In the genomic region with DNA sequence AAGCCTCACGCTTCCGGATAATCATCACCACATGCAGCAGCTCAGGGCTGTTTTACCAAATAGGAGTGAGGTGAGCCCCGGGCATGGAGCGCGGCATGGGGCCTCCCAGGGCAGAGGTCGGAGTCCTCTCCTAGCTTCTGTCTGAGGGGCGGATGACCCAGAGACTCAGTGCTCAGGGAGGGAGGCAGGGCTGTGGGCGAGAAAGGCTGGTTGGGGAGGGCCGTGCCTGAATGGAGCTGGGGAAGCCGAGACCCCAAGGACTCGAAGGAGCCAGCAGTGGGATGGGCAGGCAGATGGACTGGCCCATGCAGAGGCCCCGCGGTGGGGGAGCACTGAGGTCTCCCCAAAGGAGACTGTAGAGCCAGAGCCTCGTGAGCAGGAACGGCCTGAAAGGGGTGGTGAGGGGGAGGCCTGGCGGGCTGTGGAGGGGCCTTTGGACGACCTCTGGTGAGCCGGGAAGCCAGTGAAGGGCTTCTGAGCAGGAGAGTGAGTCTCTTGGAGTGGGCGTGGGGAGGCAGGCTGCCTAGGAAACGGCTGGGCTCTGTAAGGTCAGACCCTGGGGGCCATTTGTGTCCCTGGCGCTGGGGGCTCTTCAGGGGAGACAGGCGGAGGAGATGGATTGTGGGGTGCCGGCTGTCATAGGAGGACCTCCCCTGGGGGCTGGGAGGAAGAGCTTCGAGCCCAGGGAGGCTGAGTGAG, we compare ENCODE assay signal across 1 cellular context.
TF ChIP-seq lines count a peak whose summit lies in the region.

No MANE protein-coding gene starts in this region.

TF ChIP-seq in HepG2, 621 proteins besides CTCF, POLR2A, EP300 and RAD21 (continued from another document):
- TF ChIP-seq, protein P1, sequence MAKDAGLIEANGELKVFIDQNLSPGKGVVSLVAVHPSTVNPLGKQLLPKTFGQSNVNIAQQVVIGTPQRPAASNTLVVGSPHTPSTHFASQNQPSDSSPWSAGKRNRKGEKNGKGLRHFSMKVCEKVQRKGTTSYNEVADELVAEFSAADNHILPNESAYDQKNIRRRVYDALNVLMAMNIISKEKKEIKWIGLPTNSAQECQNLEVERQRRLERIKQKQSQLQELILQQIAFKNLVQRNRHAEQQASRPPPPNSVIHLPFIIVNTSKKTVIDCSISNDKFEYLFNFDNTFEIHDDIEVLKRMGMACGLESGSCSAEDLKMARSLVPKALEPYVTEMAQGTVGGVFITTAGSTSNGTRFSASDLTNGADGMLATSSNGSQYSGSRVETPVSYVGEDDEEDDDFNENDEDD (CRISPR knock-in tag; IDR thresholded peaks at IDR 0.05; ENCODE audit: borderline replicate concordance), result peak; percentile 49; the same call in 1 of the 2 replicates
- TF ChIP-seq NFATC3 (CRISPR knock-in tag; IDR thresholded peaks at IDR 0.05), result no peak
- 0 out of 2 replicates have a peak, but pooled peaks have one; percentile 37 for TF ChIP-seq SIN3A (IDR thresholded peaks at IDR 0.05; ENCODE audit: borderline replicate concordance, low read depth, low read length)
- TF ChIP-seq CHCHD3 (CRISPR knock-in tag; IDR thresholded peaks at IDR 0.05), result no peak
- TF ChIP-seq KLF16 (CRISPR knock-in tag; IDR thresholded peaks at IDR 0.05), result peak in 1 of 2 experiments; percentile 34; a peak in 1 of 4 replicates
- no peak for TF ChIP-seq ZNF782 (CRISPR knock-in tag; IDR thresholded peaks at IDR 0.05; ENCODE audit: borderline replicate concordance)
- peak; percentile 41 for TF ChIP-seq RXRB (CRISPR knock-in tag; IDR thresholded peaks at IDR 0.05; ENCODE audit: borderline replicate concordance)
- TF ChIP-seq SALL1 (CRISPR knock-in tag; IDR thresholded peaks at IDR 0.05), result peak; percentile 49
- TF ChIP-seq, protein P2, sequence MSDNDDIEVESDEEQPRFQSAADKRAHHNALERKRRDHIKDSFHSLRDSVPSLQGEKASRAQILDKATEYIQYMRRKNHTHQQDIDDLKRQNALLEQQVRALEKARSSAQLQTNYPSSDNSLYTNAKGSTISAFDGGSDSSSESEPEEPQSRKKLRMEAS (IDR thresholded peaks at IDR 0.05), result peak; percentile 80
- no peak for TF ChIP-seq SRSF9 (IDR thresholded peaks at IDR 0.05; ENCODE audit: borderline replicate concordance, insufficient read depth, low read depth, low read length, poor library complexity, severe bottlenecking)
- TF ChIP-seq, protein P3, sequence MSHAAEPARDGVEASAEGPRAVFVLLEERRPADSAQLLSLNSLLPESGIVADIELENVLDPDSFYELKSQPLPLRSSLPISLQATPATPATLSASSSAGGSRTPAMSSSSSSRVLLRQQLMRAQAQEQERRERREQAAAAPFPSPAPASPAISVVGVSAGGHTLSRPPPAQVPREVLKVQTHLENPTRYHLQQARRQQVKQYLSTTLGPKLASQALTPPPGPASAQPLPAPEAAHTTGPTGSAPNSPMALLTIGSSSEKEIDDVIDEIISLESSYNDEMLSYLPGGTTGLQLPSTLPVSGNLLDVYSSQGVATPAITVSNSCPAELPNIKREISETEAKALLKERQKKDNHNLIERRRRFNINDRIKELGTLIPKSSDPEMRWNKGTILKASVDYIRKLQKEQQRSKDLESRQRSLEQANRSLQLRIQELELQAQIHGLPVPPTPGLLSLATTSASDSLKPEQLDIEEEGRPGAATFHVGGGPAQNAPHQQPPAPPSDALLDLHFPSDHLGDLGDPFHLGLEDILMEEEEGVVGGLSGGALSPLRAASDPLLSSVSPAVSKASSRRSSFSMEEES (CRISPR knock-in tag; IDR thresholded peaks at IDR 0.05), result 0 out of 2 replicates have a peak, but pooled peaks have one; percentile 7
- TF ChIP-seq, protein P4, sequence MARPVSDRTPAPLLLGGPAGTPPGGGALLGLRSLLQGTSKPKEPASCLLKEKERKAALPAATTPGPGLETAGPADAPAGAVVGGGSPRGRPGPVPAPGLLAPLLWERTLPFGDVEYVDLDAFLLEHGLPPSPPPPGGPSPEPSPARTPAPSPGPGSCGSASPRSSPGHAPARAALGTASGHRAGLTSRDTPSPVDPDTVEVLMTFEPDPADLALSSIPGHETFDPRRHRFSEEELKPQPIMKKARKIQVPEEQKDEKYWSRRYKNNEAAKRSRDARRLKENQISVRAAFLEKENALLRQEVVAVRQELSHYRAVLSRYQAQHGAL (CRISPR knock-in tag; IDR thresholded peaks at IDR 0.05; ENCODE audit: not compliant biosample characterization), result no peak
- TF ChIP-seq HOXA7 (CRISPR knock-in tag; IDR thresholded peaks at IDR 0.05), result peak; percentile 59; the same call in 1 of the 2 replicates
- no peak for TF ChIP-seq SSRP1 (CRISPR knock-in tag; IDR thresholded peaks at IDR 0.05)
- TF ChIP-seq, protein P5, sequence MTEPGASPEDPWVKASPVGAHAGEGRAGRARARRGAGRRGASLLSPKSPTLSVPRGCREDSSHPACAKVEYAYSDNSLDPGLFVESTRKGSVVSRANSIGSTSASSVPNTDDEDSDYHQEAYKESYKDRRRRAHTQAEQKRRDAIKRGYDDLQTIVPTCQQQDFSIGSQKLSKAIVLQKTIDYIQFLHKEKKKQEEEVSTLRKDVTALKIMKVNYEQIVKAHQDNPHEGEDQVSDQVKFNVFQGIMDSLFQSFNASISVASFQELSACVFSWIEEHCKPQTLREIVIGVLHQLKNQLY (CRISPR knock-in tag; IDR thresholded peaks at IDR 0.05), result no peak
- TF ChIP-seq ZNF292 (CRISPR knock-in tag; IDR thresholded peaks at IDR 0.05; ENCODE audit: borderline replicate concordance, low read depth), result peak; percentile 8; the same call in 1 of the 2 replicates
- TF ChIP-seq MYC (CRISPR knock-in tag; IDR thresholded peaks at IDR 0.05; ENCODE audit: borderline replicate concordance), result peak; percentile 72; the same call in 1 of the 2 replicates
- TF ChIP-seq ZNF263 (CRISPR knock-in tag; IDR thresholded peaks at IDR 0.05), result peak; percentile 83
- no peak for TF ChIP-seq ZNF331 (CRISPR knock-in tag; IDR thresholded peaks at IDR 0.05)
- peak; percentile 16; the same call in 1 of the 2 replicates for TF ChIP-seq MED1 (CRISPR knock-in tag; IDR thresholded peaks at IDR 0.05)
- TF ChIP-seq ZNF343 (CRISPR knock-in tag; IDR thresholded peaks at IDR 0.05), result 0 out of 2 replicates have a peak, but pooled peaks have one; percentile 53
- TF ChIP-seq ZNF839 (CRISPR knock-in tag; IDR thresholded peaks at IDR 0.05; ENCODE audit: borderline replicate concordance), result no peak
- TF ChIP-seq ZNF670 (CRISPR knock-in tag; IDR thresholded peaks at IDR 0.05; ENCODE audit: borderline replicate concordance), result no peak
- TF ChIP-seq, protein P6, sequence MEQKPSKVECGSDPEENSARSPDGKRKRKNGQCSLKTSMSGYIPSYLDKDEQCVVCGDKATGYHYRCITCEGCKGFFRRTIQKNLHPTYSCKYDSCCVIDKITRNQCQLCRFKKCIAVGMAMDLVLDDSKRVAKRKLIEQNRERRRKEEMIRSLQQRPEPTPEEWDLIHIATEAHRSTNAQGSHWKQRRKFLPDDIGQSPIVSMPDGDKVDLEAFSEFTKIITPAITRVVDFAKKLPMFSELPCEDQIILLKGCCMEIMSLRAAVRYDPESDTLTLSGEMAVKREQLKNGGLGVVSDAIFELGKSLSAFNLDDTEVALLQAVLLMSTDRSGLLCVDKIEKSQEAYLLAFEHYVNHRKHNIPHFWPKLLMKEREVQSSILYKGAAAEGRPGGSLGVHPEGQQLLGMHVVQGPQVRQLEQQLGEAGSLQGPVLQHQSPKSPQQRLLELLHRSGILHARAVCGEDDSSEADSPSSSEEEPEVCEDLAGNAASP (CRISPR knock-in tag; IDR thresholded peaks at IDR 0.05; ENCODE audit: borderline replicate concordance), result peak; percentile 44; the same call in 1 of the 2 replicates
- no peak for TF ChIP-seq KAT2B (IDR thresholded peaks at IDR 0.05; ENCODE audit: borderline replicate concordance, low read depth, low read length)
- no peak for TF ChIP-seq HNRNPUL1 (IDR thresholded peaks at IDR 0.05; ENCODE audit: low read depth, low read length)
- TF ChIP-seq MED8 (CRISPR knock-in tag; IDR thresholded peaks at IDR 0.05; ENCODE audit: insufficient replicate concordance), result no peak
- TF ChIP-seq HNRNPL (IDR thresholded peaks at IDR 0.05; ENCODE audit: low read depth, low read length), result 0 out of 2 replicates have a peak, but pooled peaks have one; percentile 54
- TF ChIP-seq, protein P7, sequence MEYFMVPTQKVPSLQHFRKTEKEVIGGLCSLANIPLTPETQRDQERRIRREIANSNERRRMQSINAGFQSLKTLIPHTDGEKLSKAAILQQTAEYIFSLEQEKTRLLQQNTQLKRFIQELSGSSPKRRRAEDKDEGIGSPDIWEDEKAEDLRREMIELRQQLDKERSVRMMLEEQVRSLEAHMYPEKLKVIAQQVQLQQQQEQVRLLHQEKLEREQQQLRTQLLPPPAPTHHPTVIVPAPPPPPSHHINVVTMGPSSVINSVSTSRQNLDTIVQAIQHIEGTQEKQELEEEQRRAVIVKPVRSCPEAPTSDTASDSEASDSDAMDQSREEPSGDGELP (IDR thresholded peaks at IDR 0.05; ENCODE audit: borderline replicate concordance, low read depth), result no peak
- peak; percentile 40; the same call in 1 of the 2 replicates for TF ChIP-seq HDAC2 (CRISPR knock-in tag; IDR thresholded peaks at IDR 0.05)
- no peak for TF ChIP-seq CREB1 (IDR thresholded peaks at IDR 0.05)
- TF ChIP-seq CREB1 (CRISPR knock-in tag; IDR thresholded peaks at IDR 0.05), result no peak
- no peak for TF ChIP-seq ZNF772 (CRISPR knock-in tag; IDR thresholded peaks at IDR 0.05)
- no peak for TF ChIP-seq ZNF451 (CRISPR knock-in tag; IDR thresholded peaks at IDR 0.05)
- peak; percentile 31 for TF ChIP-seq TEAD3 (CRISPR knock-in tag; optimal IDR thresholded peaks at IDR 0.05; ENCODE audit: borderline replicate concordance)
- TF ChIP-seq ZNF256 (CRISPR knock-in tag; conservative IDR thresholded peaks at IDR 0.05), result no peak
- no peak for TF ChIP-seq AGO1 (IDR thresholded peaks at IDR 0.05; ENCODE audit: low read depth, low read length, poor library complexity, severe bottlenecking)
- TF ChIP-seq, protein P8, sequence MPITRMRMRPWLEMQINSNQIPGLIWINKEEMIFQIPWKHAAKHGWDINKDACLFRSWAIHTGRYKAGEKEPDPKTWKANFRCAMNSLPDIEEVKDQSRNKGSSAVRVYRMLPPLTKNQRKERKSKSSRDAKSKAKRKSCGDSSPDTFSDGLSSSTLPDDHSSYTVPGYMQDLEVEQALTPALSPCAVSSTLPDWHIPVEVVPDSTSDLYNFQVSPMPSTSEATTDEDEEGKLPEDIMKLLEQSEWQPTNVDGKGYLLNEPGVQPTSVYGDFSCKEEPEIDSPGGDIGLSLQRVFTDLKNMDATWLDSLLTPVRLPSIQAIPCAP (CRISPR knock-in tag; IDR thresholded peaks at IDR 0.05; ENCODE audit: low read depth), result no peak
- TF ChIP-seq, protein P9, sequence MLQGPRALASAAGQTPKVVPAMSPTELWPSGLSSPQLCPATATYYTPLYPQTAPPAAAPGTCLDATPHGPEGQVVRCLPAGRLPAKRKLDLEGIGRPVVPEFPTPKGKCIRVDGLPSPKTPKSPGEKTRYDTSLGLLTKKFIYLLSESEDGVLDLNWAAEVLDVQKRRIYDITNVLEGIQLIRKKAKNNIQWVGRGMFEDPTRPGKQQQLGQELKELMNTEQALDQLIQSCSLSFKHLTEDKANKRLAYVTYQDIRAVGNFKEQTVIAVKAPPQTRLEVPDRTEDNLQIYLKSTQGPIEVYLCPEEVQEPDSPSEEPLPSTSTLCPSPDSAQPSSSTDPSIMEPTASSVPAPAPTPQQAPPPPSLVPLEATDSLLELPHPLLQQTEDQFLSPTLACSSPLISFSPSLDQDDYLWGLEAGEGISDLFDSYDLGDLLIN (CRISPR knock-in tag; IDR thresholded peaks at IDR 0.05; ENCODE audit: borderline replicate concordance), result no peak
- TF ChIP-seq, protein P10, sequence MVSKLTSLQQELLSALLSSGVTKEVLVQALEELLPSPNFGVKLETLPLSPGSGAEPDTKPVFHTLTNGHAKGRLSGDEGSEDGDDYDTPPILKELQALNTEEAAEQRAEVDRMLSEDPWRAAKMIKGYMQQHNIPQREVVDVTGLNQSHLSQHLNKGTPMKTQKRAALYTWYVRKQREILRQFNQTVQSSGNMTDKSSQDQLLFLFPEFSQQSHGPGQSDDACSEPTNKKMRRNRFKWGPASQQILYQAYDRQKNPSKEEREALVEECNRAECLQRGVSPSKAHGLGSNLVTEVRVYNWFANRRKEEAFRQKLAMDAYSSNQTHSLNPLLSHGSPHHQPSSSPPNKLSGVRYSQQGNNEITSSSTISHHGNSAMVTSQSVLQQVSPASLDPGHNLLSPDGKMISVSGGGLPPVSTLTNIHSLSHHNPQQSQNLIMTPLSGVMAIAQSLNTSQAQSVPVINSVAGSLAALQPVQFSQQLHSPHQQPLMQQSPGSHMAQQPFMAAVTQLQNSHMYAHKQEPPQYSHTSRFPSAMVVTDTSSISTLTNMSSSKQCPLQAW (CRISPR knock-in tag; IDR thresholded peaks at IDR 0.05), result 0 out of 2 replicates have a peak, but pooled peaks have one; percentile 17
- no peak for TF ChIP-seq GLI4 (CRISPR knock-in tag; IDR thresholded peaks at IDR 0.05; ENCODE audit: borderline replicate concordance)
- TF ChIP-seq PAX8 (CRISPR knock-in tag; IDR thresholded peaks at IDR 0.05; ENCODE audit: borderline replicate concordance), result peak; percentile 76; the same call in 1 of the 2 replicates
- TF ChIP-seq, protein P11, sequence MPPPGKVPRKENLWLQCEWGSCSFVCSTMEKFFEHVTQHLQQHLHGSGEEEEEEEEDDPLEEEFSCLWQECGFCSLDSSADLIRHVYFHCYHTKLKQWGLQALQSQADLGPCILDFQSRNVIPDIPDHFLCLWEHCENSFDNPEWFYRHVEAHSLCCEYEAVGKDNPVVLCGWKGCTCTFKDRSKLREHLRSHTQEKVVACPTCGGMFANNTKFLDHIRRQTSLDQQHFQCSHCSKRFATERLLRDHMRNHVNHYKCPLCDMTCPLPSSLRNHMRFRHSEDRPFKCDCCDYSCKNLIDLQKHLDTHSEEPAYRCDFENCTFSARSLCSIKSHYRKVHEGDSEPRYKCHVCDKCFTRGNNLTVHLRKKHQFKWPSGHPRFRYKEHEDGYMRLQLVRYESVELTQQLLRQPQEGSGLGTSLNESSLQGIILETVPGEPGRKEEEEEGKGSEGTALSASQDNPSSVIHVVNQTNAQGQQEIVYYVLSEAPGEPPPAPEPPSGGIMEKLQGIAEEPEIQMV (CRISPR knock-in tag; IDR thresholded peaks at IDR 0.05; ENCODE audit: low read depth), result 0 out of 2 replicates have a peak, but pooled peaks have one; percentile 39
- TF ChIP-seq ZNF251 (CRISPR knock-in tag; IDR thresholded peaks at IDR 0.05), result no peak; the same call in 1 of the 2 replicates
